8 cellular contexts compared by ENCODE assay signal in genomic region chr11:107741044-107741823, GRCh38. TPM values are rescaled to one million over a fixed set of nuclear protein-coding genes. Genes with fewer than 3 reads are reported as not detected.
DNase-seq lines count a peak whose midpoint lies in the region; FAIRE-seq and TF ChIP-seq lines count a peak whose summit lies in the region.

No MANE protein-coding gene starts in this region.

- 53% methylated on average over 7 of the region's 7 CpGs for WGBS in mesenchymal stem cell

- H4K8ac ChIP-seq in mesenchymal stem cell (ENCODE audit: low read length), result no peak overlapping the region

- no peak overlapping the region for H2BK15ac ChIP-seq in mesenchymal stem cell (ENCODE audit: low read depth, poor library complexity, severe bottlenecking)

- H3K9me3 ChIP-seq in mesenchymal stem cell (ENCODE audit: control insufficient read depth, low read length), result no peaks in the 10 kb centered on the region

- H3K4ac ChIP-seq in mesenchymal stem cell (ENCODE audit: low read depth in 1 of 2, low read length in 2 of 2), result no peak overlapping the region

- H4K91ac ChIP-seq in mesenchymal stem cell (ENCODE audit: low read length), result no peak overlapping the region

- H3K79me1 ChIP-seq in mesenchymal stem cell (replicated peaks; ENCODE audit: low read length, poor library complexity, severe bottlenecking), result no peaks in the 10 kb centered on the region

- peaks cover 5 to 10% of the 10 kb centered on the region in 2 experiments for H3K27me3 ChIP-seq in mesenchymal stem cell (ENCODE audit: control insufficient read depth in 1 of 2, insufficient read depth in 1 of 2, low read length in 2 of 2)

- TF ChIP-seq CTCF in LNCaP clone FGC (IDR thresholded peaks at IDR 0.05; ENCODE audit: control insufficient read depth, extremely low read depth, insufficient read depth) (peak; percentile 89), astrocyte of the spinal cord (IDR thresholded peaks at IDR 0.05; ENCODE audit: low read depth, low read length) (peak; percentile 69)

- H3K4me3 ChIP-seq in LNCaP clone FGC (ENCODE audit: low read depth, low read length) (no peak overlapping the region), astrocyte of the spinal cord (ENCODE audit: low read depth, low read length) (no peak overlapping the region), mesenchymal stem cell (ENCODE audit: insufficient read depth in 1 of 2, low read depth in 1 of 2, low read length in 2 of 2) (no peak overlapping the region)

- H2BK5ac ChIP-seq in mesenchymal stem cell (ENCODE audit: low read depth, low read length, poor library complexity, severe bottlenecking), result no peak overlapping the region

- no peak overlapping the region for H2AFZ ChIP-seq in mesenchymal stem cell (ENCODE audit: low read depth, low read length)

- H2AK5ac ChIP-seq in mesenchymal stem cell (ENCODE audit: low read length, severe bottlenecking), result no peak overlapping the region

- H3K4me1 ChIP-seq in mesenchymal stem cell (ENCODE audit: control insufficient read depth, insufficient read depth, low read depth, low read length), result no peaks in the 10 kb centered on the region

- no peak overlapping the region for H3K9ac ChIP-seq in mesenchymal stem cell (ENCODE audit: low read length)

- H3K4me2 ChIP-seq in mesenchymal stem cell (ENCODE audit: low read length, poor library complexity, severe bottlenecking), result no peak overlapping the region

- no peak for FAIRE-seq in RCC 7860 (lab: Jason Lieb, UNC)

- H3K23ac ChIP-seq in mesenchymal stem cell (ENCODE audit: low read length in 2 of 2), result no peak overlapping the region

- H2BK120ac ChIP-seq in mesenchymal stem cell (ENCODE audit: low read depth, low read length), result no peak overlapping the region

- H3K27ac ChIP-seq in mesenchymal stem cell (ENCODE audit: low read length, poor library complexity, severe bottlenecking), result no peak overlapping the region

- no peaks in the 10 kb centered on the region for H3K36me3 ChIP-seq in mesenchymal stem cell (ENCODE audit: control insufficient read depth in 1 of 2, insufficient read depth in 2 of 2, low read depth in 1 of 2, low read length in 2 of 2)

- no peak overlapping the region for H2BK12ac ChIP-seq in mesenchymal stem cell (ENCODE audit: low read length in 2 of 2)

- no peak overlapping the region for H3K14ac ChIP-seq in mesenchymal stem cell (ENCODE audit: low read length in 2 of 2)

- no peak overlapping the region for H3K18ac ChIP-seq in mesenchymal stem cell (ENCODE audit: low read depth in 1 of 2, low read length in 2 of 2)

- in situ Hi-C loops in astrocyte of the spinal cord (cut with HindIII; ENCODE audit: low sequenced_read_pairs), result no loop called here

- peak; percentile 7 for DNase-seq in stimulated activated CD4-positive, alpha-beta T cell treated with anti-CD3 and anti-CD28 coated beads, Interleukin-4, amount 100 ng/mL, for 24 hours
- DNase-seq in stimulated activated CD4-positive, alpha-beta T cell treated with anti-CD3 and anti-CD28 coated beads, Interleukin-4, amount 100 ng/mL, for 4 hours, result no peak
- peak; percentile 40 for DNase-seq in H4 (ENCODE audit: low spot score)
- DNase-seq in LNCaP clone FGC (ENCODE audit: low read depth), result peak; percentile 23
- peak; percentile 32 for DNase-seq in astrocyte of the spinal cord (ENCODE audit: low read depth, low spot score)
- peak; percentile 28 for DNase-seq in mesenchymal stem cell
- no peak for DNase-seq in RCC 7860 (ENCODE audit: low spot score)
- DNase-seq in cerebellum (ENCODE audit: low spot score), result no peak

RNA-seq across cellular contexts. Expression of gene SLN, which starts 29.4 kb away (rescaled TPM):
- 1.9 TPM in 1 of 2 replicates, not detected in the other for total RNA-seq in H4 (2014; rRNA removed; shearing (Covaris generic))
- polyA plus RNA-seq in mesenchymal stem cell (2013, experiment 1 of 2), result 0.21 TPM
- polyA plus RNA-seq in mesenchymal stem cell (2013, experiment 2 of 2), result not detected
- 21.1 TPM for total RNA-seq in cerebellum

Comparison
In these comparisons a context has a peak if more than half of its experiments do, and no peak if none do; other contexts are left out.
1. DNase-seq: peak in stimulated activated CD4-positive, alpha-beta T cell treated with anti-CD3 and anti-CD28 coated beads, Interleukin-4, amount 100 ng/mL, for 24 hours (single experiment), H4 (single experiment), LNCaP clone FGC (single experiment), astrocyte of the spinal cord (single experiment) and mesenchymal stem cell (single experiment); none in stimulated activated CD4-positive, alpha-beta T cell treated with anti-CD3 and anti-CD28 coated beads, Interleukin-4, amount 100 ng/mL, for 4 hours (0 of 2), RCC 7860 (single experiment) and cerebellum (single experiment).